In the genomic region with DNA sequence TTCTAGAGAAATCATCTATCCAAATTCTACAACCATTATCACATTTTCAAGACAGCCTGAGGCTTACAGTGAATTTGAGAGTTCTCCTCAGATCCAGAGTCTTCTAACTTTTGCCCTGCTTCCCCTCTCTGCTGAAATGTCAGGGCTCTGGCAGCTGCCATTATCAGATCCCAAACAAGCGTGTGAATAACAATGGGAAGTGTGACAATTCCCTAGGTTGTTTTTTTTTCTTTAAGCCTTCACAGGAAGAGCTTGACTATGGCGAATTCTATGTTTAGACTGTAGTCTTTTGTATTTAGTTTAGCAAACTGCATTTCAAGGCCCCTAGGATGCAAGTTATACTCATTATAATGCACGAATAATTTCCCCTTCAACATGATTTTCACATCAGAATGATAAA, we compare ENCODE assay signal across 16 cellular contexts.
DNase-seq lines count a peak whose midpoint lies in the region; ATAC-seq and TF ChIP-seq lines count a peak whose summit lies in the region.
"Had no signal": no experiment of that assay in that cellular context is flagged by ENCODE, and none has a peak within 500 bp of the region (broad histone marks: within the 10 kb centered on the region; RNA-seq: fewer than 3 reads in every experiment).

No MANE protein-coding gene starts in this region.

- H3K9me3 ChIP-seq in cardiac muscle cell (ENCODE audit: low read depth) (no peaks in the 10 kb centered on the region), lower lobe of right lung (no peaks in the 10 kb centered on the region), neuron (ENCODE audit: low read length) (no peaks in the 10 kb centered on the region)
- H3K9me3 ChIP-seq: BLaER1 had no signal

- no peak for DNase-seq in cardiac muscle cell (ENCODE audit: low read depth in 1 of 2, low spot score in 1 of 2)
- DNase-seq in left cardiac atrium: no peak
- DNase-seq in dermis blood vessel endothelial cell: peak; percentile 72
- no peak for DNase-seq in lower lobe of right lung
- DNase-seq in NCI-H69 (lab: John Stamatoyannopoulos, UW): no peak
- DNase-seq: 8988T; CD8-positive, alpha-beta memory T cell; KG1; NCI-H1694; NCI-H2107; NCI-H345; PC-9 had no signal

- peak overlapping the region; percentile 58 for H2AFZ ChIP-seq in neuron (ENCODE audit: low read depth, low read length)
- H2AFZ ChIP-seq: PC-9 had no signal

- peak overlapping the region; percentile 62 for H3K27ac ChIP-seq in cardiac muscle cell
- peak overlapping the region; percentile 2 for H3K27ac ChIP-seq in lower lobe of right lung
- H3K27ac ChIP-seq: BLaER1, PC-9 had no signal

- ATAC-seq in left cardiac atrium: no peak
- no peak for ATAC-seq in lower lobe of right lung
- ATAC-seq in HG02884 (IDR thresholded peaks at IDR 0.05; ENCODE audit: unreplicated experiment): no peak
- no peak for ATAC-seq in GM21825 (IDR thresholded peaks at IDR 0.05; ENCODE audit: unreplicated experiment)

- intact Hi-C loops in left cardiac atrium (cut with DNase I): loop anchor here in 1 of 2 donors (10.0 kb wide), 1 partner anchor 138 kb away; no protein-coding TSS in a partner anchor
- intact Hi-C loops in lower lobe of right lung (cut with DNase I): no loop called here

- H3K36me3 ChIP-seq in cardiac muscle cell: no peaks in the 10 kb centered on the region
- H3K36me3 ChIP-seq in lower lobe of right lung: no peaks in the 10 kb centered on the region
- no peaks in the 10 kb centered on the region for H3K36me3 ChIP-seq in neuron (ENCODE audit: insufficient read depth, low read length)
- H3K36me3 ChIP-seq: BLaER1 had no signal

- H3K27me3 ChIP-seq in cardiac muscle cell (no peaks in the 10 kb centered on the region), lower lobe of right lung (ENCODE audit: low read depth) (no peaks in the 10 kb centered on the region), neuron (ENCODE audit: insufficient read depth, low read length) (no peaks in the 10 kb centered on the region)
- H3K27me3 ChIP-seq: BLaER1 had no signal

- TF ChIP-seq CTCF in cardiac muscle cell (IDR thresholded peaks at IDR 0.05; ENCODE audit: low read depth, low read length) (no peak), lower lobe of right lung (IDR thresholded peaks at IDR 0.05) (no peak)

- H3K4me1 ChIP-seq in cardiac muscle cell (ENCODE audit: low read depth) (peaks cover 49% of the 10 kb centered on the region), lower lobe of right lung (peaks cover 11% of the 10 kb centered on the region), neuron (ENCODE audit: insufficient read depth, low read length) (peaks cover 25% of the 10 kb centered on the region)
- H3K4me1 ChIP-seq: BLaER1 had no signal

- no peak overlapping the region for H3K4me3 ChIP-seq in cardiac muscle cell
- no peak overlapping the region for H3K4me3 ChIP-seq in lower lobe of right lung
- peak overlapping the region; percentile 19 for H3K4me3 ChIP-seq in neuron (ENCODE audit: low read length)
- H3K4me3 ChIP-seq: BLaER1, PC-9 had no signal
